ENCODE assay signal across 20 cellular contexts in genomic region chr3:99577160-99577559, GRCh38.
"Had no signal": no experiment of that assay in that cellular context is flagged by ENCODE, and none has a peak within 500 bp of the region (broad histone marks: within the 10 kb centered on the region; RNA-seq: fewer than 3 reads in every experiment).

No MANE protein-coding gene starts in this region.

- H3K9me3 ChIP-seq: adrenal gland, gastrocnemius medialis, prostate gland, upper lobe of left lung had no signal

- DNase-seq: activated CD4-positive, alpha-beta T cell treated with anti-CD3 and anti-CD28 coated beads for 36 hours; activated CD8-positive, alpha-beta memory T cell treated with anti-CD3 and anti-CD28 coated beads, Interleukin-2, amount 50 U/mL, for 4 hours; activated CD8-positive, alpha-beta T cell treated with anti-CD3 and anti-CD28 coated beads for 36 hours; activated naive CD4-positive, alpha-beta T cell treated with anti-CD3 and anti-CD28 coated beads, Interleukin-2, amount 10 ng/mL, durations not matched to agents 7 days and 5 days; adrenal gland; cerebellar nuclear complex; dermis blood vessel endothelial cell; endodermal cell; gastrocnemius medialis; left ventricle myocardium superior; mesendoderm; occipital lobe; stimulated activated CD4-positive, alpha-beta T cell treated with anti-CD3 and anti-CD28 coated beads, Interleukin-12 subunit alpha, Interleukin-12 subunit beta, amount 100 ng/mL, for 4 hours; stimulated activated naive CD4-positive, alpha-beta T cell; substantia nigra; T-helper 1 cell; upper lobe of left lung; WERI-Rb-1 had no signal

- ATAC-seq: activated CD4-positive, alpha-beta T cell treated with anti-CD3 and anti-CD28 coated beads for 36 hours; activated CD8-positive, alpha-beta T cell treated with anti-CD3 and anti-CD28 coated beads for 36 hours; gastrocnemius medialis; left ventricle myocardium superior; sciatic nerve had no signal

- H3K4me3 ChIP-seq: adrenal gland, gastrocnemius medialis, prostate gland, upper lobe of left lung had no signal

- H3K27me3 ChIP-seq: adrenal gland, gastrocnemius medialis, upper lobe of left lung had no signal

- H3K36me3 ChIP-seq: adrenal gland, gastrocnemius medialis, prostate gland, upper lobe of left lung, WERI-Rb-1 had no signal

- H3K27ac ChIP-seq: adrenal gland, gastrocnemius medialis, prostate gland, upper lobe of left lung, WERI-Rb-1 had no signal

- H3K4me1 ChIP-seq: adrenal gland, gastrocnemius medialis, prostate gland, upper lobe of left lung had no signal
